ENCODE assay signal across 8 cellular contexts in the genomic region with DNA sequence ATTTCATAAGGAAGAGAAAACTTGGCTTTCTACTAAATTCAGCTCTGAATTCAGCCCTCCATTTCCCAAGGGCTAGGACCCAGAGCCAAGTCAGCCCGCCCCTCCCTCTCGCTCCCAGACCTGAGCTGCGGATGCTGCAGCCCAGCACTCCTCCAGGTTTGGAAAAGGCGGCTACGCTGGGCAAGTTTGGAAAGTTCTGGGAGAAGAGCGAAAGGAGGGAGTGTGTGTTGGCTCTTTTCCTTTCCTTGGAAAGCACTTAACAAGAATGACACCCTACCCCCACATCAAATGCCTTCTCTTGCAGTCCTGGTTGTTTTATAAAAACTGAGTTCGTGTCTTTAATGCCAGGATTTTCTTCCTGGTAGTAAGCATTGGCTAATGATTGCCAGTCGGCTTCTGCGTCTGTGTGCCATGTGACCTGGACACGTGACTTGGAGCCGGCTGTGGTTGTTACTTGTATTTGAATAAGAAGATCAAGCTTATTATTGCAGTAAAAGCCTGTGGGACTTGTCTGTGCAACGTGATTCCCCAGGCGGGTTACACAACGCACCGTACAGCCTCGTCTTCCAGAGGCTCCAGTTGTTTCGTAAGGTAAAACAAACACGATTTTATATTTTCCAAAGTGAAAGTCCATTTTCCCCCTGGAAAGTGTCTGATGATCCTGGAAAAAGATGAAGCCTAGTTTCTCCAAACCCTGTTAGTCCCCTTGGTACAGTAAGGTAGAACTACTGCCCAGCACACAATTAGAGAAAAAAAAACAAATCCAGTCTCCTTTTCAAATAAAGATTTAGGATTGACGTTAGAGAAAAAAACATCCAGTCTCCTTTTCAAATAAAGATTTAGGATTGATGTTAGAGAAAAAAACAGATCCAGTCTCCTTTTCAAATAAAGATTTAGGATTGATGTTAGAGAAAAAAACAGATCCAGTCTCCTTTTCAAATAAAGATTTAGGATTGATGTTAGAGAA. TPM values are rescaled to one million over a fixed set of nuclear protein-coding genes. Genes with fewer than 3 reads are reported as not detected.
DNase-seq lines count a peak whose midpoint lies in the region; ATAC-seq and TF ChIP-seq lines count a peak whose summit lies in the region.

No MANE protein-coding gene starts in this region.

- POLR2A ChIA-PET in CD4-positive, alpha-beta memory T cell (lab: Charles Lee; ENCODE audit: partially characterized antibody): interaction anchor here (0.6 to 9.5 kb wide), 25 partner anchors 11 to 263 kb away, joined by 3 to 401 read pairs (median 5); partner anchors contain the start of genes HMGB1, KATNAL1, UBE2L5 and USPL1

- no peak for TF ChIP-seq CTCF in OCI-LY1 (IDR thresholded peaks at IDR 0.05; ENCODE audit: low read length)

- H3K9me3 Mint-ChIP-seq in CD4-positive, alpha-beta memory T cell: no peaks in the 10 kb centered on the region
- H3K9me3 Mint-ChIP-seq in stimulated activated effector memory CD8-positive, alpha-beta T cell treated with anti-CD3 and anti-CD28 coated beads, Interleukin-12 subunit alpha, Interleukin-12 subunit beta, amount 100 ng/mL, for 72 hours: no peaks in the 10 kb centered on the region

- H3K36me3 Mint-ChIP-seq in CD4-positive, alpha-beta memory T cell: peaks cover 0 to 3% of the 10 kb centered on the region in 2 donors
- no peaks in the 10 kb centered on the region for H3K36me3 Mint-ChIP-seq in stimulated activated effector memory CD8-positive, alpha-beta T cell treated with anti-CD3 and anti-CD28 coated beads, Interleukin-12 subunit alpha, Interleukin-12 subunit beta, amount 100 ng/mL, for 72 hours

- H3K36me3 ChIP-seq in CD4-positive, alpha-beta memory T cell (ENCODE audit: insufficient read depth, low read length): no peaks in the 10 kb centered on the region
- H3K36me3 ChIP-seq in OCI-LY1 (ENCODE audit: insufficient read depth, low read length) (no peaks in the 10 kb centered on the region), mucosa of rectum (ENCODE audit: control insufficient read depth in 2 of 2, insufficient read depth in 2 of 2, low read length in 2 of 2) (no peaks in the 10 kb centered on the region)

- H3K27me3 ChIP-seq in CD4-positive, alpha-beta memory T cell (ENCODE audit: insufficient read depth, low read length): no peaks in the 10 kb centered on the region
- no peaks in the 10 kb centered on the region for H3K27me3 ChIP-seq in OCI-LY1 (ENCODE audit: insufficient read depth, low read length)
- H3K27me3 ChIP-seq in mucosa of rectum (ENCODE audit: control insufficient read depth in 2 of 2, insufficient read depth in 2 of 2, low read length in 2 of 2): no peaks in the 10 kb centered on the region

- no peaks in the 10 kb centered on the region for H3K27me3 Mint-ChIP-seq in CD4-positive, alpha-beta memory T cell

- no peaks in the 10 kb centered on the region for H3F3A ChIP-seq in OCI-LY1 (ENCODE audit: insufficient read depth, low read length)

- peak overlapping the region; percentile 69 for H3K27ac ChIP-seq in CD4-positive, alpha-beta memory T cell (ENCODE audit: low read depth, low read length)
- H3K27ac ChIP-seq in OCI-LY1 (ENCODE audit: low read depth, low read length, poor library complexity, severe bottlenecking): peak overlapping the region; percentile 94
- H3K27ac ChIP-seq in mucosa of rectum (ENCODE audit: low read depth in 2 of 2, low read length in 2 of 2): peak overlapping the region; percentile 92 to 98

- peak overlapping the region; percentile 84 to 97 (median 95) for H3K27ac Mint-ChIP-seq in CD4-positive, alpha-beta memory T cell
- peak overlapping the region; percentile 89 for H3K27ac Mint-ChIP-seq in stimulated activated effector memory CD8-positive, alpha-beta T cell treated with anti-CD3 and anti-CD28 coated beads, Interleukin-12 subunit alpha, Interleukin-12 subunit beta, amount 100 ng/mL, for 72 hours

- ATAC-seq in GM19463 (IDR thresholded peaks at IDR 0.05; ENCODE audit: unreplicated experiment) (peak; percentile 59), esophagus mucosa (peak; percentile 94)
- ATAC-seq in stimulated activated effector memory CD8-positive, alpha-beta T cell treated with anti-CD3 and anti-CD28 coated beads, Interleukin-12 subunit alpha, Interleukin-12 subunit beta, amount 100 ng/mL, for 72 hours: peak; percentile 85

- intact Hi-C loops in CD4-positive, alpha-beta memory T cell (cut with micrococcal nuclease): loop anchor here (1.0 to 5.0 kb wide), 4 partner anchors 13 to 88 kb away; partner anchors contain the start of genes KATNAL1 and UBE2L5

- H3K79me2 ChIP-seq in OCI-LY1 (ENCODE audit: insufficient read depth, low read length): no peaks in the 10 kb centered on the region

- peak overlapping the region; percentile 87 to 90 for H3K4me3 ChIP-seq in CD4-positive, alpha-beta memory T cell (ENCODE audit: low read length in 2 of 2)
- H3K4me3 ChIP-seq in OCI-LY1 (ENCODE audit: low read depth, low read length, poor library complexity, severe bottlenecking): peak overlapping the region; percentile 60
- peak overlapping the region; percentile 78 to 90 for H3K4me3 ChIP-seq in mucosa of rectum (ENCODE audit: low read length in 2 of 2)

- peak overlapping the region; percentile 90 for H3K4me2 ChIP-seq in OCI-LY1 (ENCODE audit: low read length)

- peak; percentile 67 to 90 (median 75) for DNase-seq in CD4-positive, alpha-beta memory T cell
- DNase-seq in HT-29 (ENCODE audit: low spot score): peak; percentile 94
- DNase-seq in activated T-cell treated with anti-CD3 and anti-CD28 coated beads, Interleukin-2, amount 50 U/mL, for 1 hour: peak; percentile 67
- DNase-seq in stimulated activated effector memory CD8-positive, alpha-beta T cell treated with anti-CD3 and anti-CD28 coated beads, Interleukin-12 subunit alpha, Interleukin-12 subunit beta, amount 100 ng/mL, for 72 hours (ENCODE audit: low spot score in 2 of 2): peak in 1 of 2 donors; percentile 70

- peak overlapping the region; percentile 7; the same call in 1 of the 2 replicates for H2AFZ ChIP-seq in OCI-LY1 (ENCODE audit: low read length)

- CTCF ChIA-PET in CD4-positive, alpha-beta memory T cell (lab: Charles Lee; ENCODE audit: partially characterized antibody): interaction anchor here (1.1 to 9.1 kb wide), 9 partner anchors 10 to 67 kb away, joined by 3 to 136 read pairs (median 6); no protein-coding TSS in a partner anchor

- H3K4me3 Mint-ChIP-seq in CD4-positive, alpha-beta memory T cell: peak overlapping the region; percentile 89 to 97 (median 91)
- H3K4me3 Mint-ChIP-seq in stimulated activated effector memory CD8-positive, alpha-beta T cell treated with anti-CD3 and anti-CD28 coated beads, Interleukin-12 subunit alpha, Interleukin-12 subunit beta, amount 100 ng/mL, for 72 hours: peak overlapping the region; percentile 84

- H4K20me1 ChIP-seq in OCI-LY1 (ENCODE audit: insufficient read depth, low read length): no peaks in the 10 kb centered on the region

- H3K9ac ChIP-seq in OCI-LY1 (ENCODE audit: low read length) (peak overlapping the region; percentile 79), mucosa of rectum (ENCODE audit: low read depth in 1 of 2, low read length in 2 of 2) (peak overlapping the region; percentile 83 to 89)

- peaks cover 36% of the 10 kb centered on the region for H3K4me1 ChIP-seq in CD4-positive, alpha-beta memory T cell (ENCODE audit: insufficient read depth, low read length)
- peaks cover 49% of the 10 kb centered on the region for H3K4me1 ChIP-seq in OCI-LY1 (ENCODE audit: insufficient read depth, low read length, severe bottlenecking)
- H3K4me1 ChIP-seq in mucosa of rectum (ENCODE audit: control insufficient read depth in 2 of 2, insufficient read depth in 2 of 2, low read length in 2 of 2): peaks cover 9 to 15% of the 10 kb centered on the region in 2 donors

- H3K9me2 ChIP-seq in OCI-LY1 (ENCODE audit: low read depth, low read length): no peaks in the 10 kb centered on the region

- no peaks in the 10 kb centered on the region for H3K9me3 ChIP-seq in CD4-positive, alpha-beta memory T cell (ENCODE audit: control insufficient read depth in 1 of 2, low read length in 2 of 2)
- H3K9me3 ChIP-seq in OCI-LY1 (ENCODE audit: low read length) (no peaks in the 10 kb centered on the region), mucosa of rectum (ENCODE audit: control insufficient read depth in 2 of 2, low read length in 2 of 2) (no peaks in the 10 kb centered on the region)

- H3K4me1 Mint-ChIP-seq in CD4-positive, alpha-beta memory T cell: peaks cover 19 to 61% (median 38%) of the 10 kb centered on the region in 4 donors
- H3K4me1 Mint-ChIP-seq in stimulated activated effector memory CD8-positive, alpha-beta T cell treated with anti-CD3 and anti-CD28 coated beads, Interleukin-12 subunit alpha, Interleukin-12 subunit beta, amount 100 ng/mL, for 72 hours: peaks cover 20% of the 10 kb centered on the region

RNA-seq across cellular contexts. Expression of gene UBE2L5, which starts 26.8 kb away (rescaled TPM):
- not detected for total RNA-seq in CD4-positive, alpha-beta memory T cell
- not detected for polyA plus RNA-seq in CD4-positive, alpha-beta memory T cell
- not detected in 2 replicates for total RNA-seq in HT-29 (2014; rRNA removed; shearing (Covaris generic))
- total RNA-seq in esophagus mucosa: not detected
